In genomic region chr2:102034683-102035606, GRCh38 we compare ENCODE assay signal across 13 cellular contexts. TPM values are rescaled to one million over a fixed set of nuclear protein-coding genes. Genes with fewer than 3 reads are reported as not detected.
A peak's percentile ranks its signal among the peaks of the same experiment; 100 is the strongest.
DNase-seq lines count a peak whose midpoint lies in the region; ATAC-seq, FAIRE-seq and TF ChIP-seq lines count a peak whose summit lies in the region.
"Had no signal": no experiment of that assay in that cellular context is flagged by ENCODE, and none has a peak within 500 bp of the region (broad histone marks: within the 10 kb centered on the region; RNA-seq: fewer than 3 reads in every experiment).

No MANE protein-coding gene starts in this region.

- H3K36me3 ChIP-seq in HepG2 (replicated peaks in 1 of 2; ENCODE audit: control insufficient read depth in 1 of 2, insufficient read depth in 2 of 2, low read length in 2 of 2), result no peaks in the 10 kb centered on the region
- no peaks in the 10 kb centered on the region for H3K36me3 ChIP-seq in OCI-LY7 (ENCODE audit: insufficient read depth, low read length)
- H3K36me3 ChIP-seq in CD8-positive, alpha-beta memory T cell (ENCODE audit: insufficient read depth, low read length), result no peaks in the 10 kb centered on the region
- H3K36me3 ChIP-seq: esophagus muscularis mucosa had no signal

- no peak for TF ChIP-seq RAD21 in HepG2 (CRISPR knock-in tag; IDR thresholded peaks at IDR 0.05)

- H3K9ac ChIP-seq in HepG2 (ENCODE audit: insufficient read depth, low read depth, low read length), result no peak overlapping the region

- intact Hi-C loops in HepG2 (cut with micrococcal nuclease; ENCODE audit: unreplicated experiment), result loop anchor here (1.0 kb wide), 2 partner anchors 8 to 121 kb away; no protein-coding TSS in a partner anchor
- intact Hi-C loops in OCI-LY7 (cut with micrococcal nuclease; ENCODE audit: unreplicated experiment), result no loop called here

- CTCF ChIA-PET in HepG2 (lab: Yijun Ruan, JAX; ENCODE audit: low intra/inter-chr PET ratio, low total read pairs) (no interaction called here), OCI-LY7 (lab: Charles Lee; ENCODE audit: unreplicated experiment) (no interaction called here)
- CTCF ChIA-PET in CD8-positive, alpha-beta memory T cell (lab: Charles Lee), result interaction anchor here (0.7 to 2.5 kb wide), 2 partner anchors 15 to 206 kb away, joined by 3 to 11 read pairs; no protein-coding TSS in a partner anchor

- peaks cover 9% of the 10 kb centered on the region for H3K9me3 Mint-ChIP-seq in T-helper 1 cell treated with Interleukin-12 subunit alpha and Interleukin-12 subunit beta and Interleukin-4 antibody, amounts not matched to agents 30 μg/mL and 1 μg/mL, for 36 hours
- no peaks in the 10 kb centered on the region for H3K9me3 Mint-ChIP-seq in activated T-helper 17 cell treated with anti-CD3 and anti-CD28 coated beads, Interleukin-2, amount 50 U/mL, for 72 hours
- H3K9me3 Mint-ChIP-seq in CD8-positive, alpha-beta memory T cell, result peaks cover 0 to 2% (median 0%) of the 10 kb centered on the region in 5 donors
- H3K9me3 Mint-ChIP-seq: activated naive CD4-positive, alpha-beta T cell treated with anti-CD3 and anti-CD28 coated beads, Interleukin-2, amount 50 U/mL, for 24 hours had no signal

- FAIRE-seq in HepG2 (lab: Jason Lieb, UNC), result peak; percentile 15

- H3K4me3 Mint-ChIP-seq in T-helper 1 cell treated with Interleukin-12 subunit alpha and Interleukin-12 subunit beta and Interleukin-4 antibody, amounts not matched to agents 30 μg/mL and 1 μg/mL, for 36 hours, result peak overlapping the region; percentile 67
- H3K4me3 Mint-ChIP-seq in activated T-helper 17 cell treated with anti-CD3 and anti-CD28 coated beads, Interleukin-2, amount 50 U/mL, for 72 hours, result peak overlapping the region; percentile 75
- H3K4me3 Mint-ChIP-seq in CD8-positive, alpha-beta memory T cell, result peak overlapping the region in 2 of 7 donors; percentile 5 to 45
- H3K4me3 Mint-ChIP-seq: activated naive CD4-positive, alpha-beta T cell treated with anti-CD3 and anti-CD28 coated beads, Interleukin-2, amount 50 U/mL, for 24 hours had no signal

- H3K9me3 ChIP-seq in HepG2 (ENCODE audit: low read length), result no peaks in the 10 kb centered on the region
- no peaks in the 10 kb centered on the region for H3K9me3 ChIP-seq in OCI-LY7 (ENCODE audit: low read length)
- no peaks in the 10 kb centered on the region for H3K9me3 ChIP-seq in CD8-positive, alpha-beta memory T cell (ENCODE audit: low read length)
- H3K9me3 ChIP-seq: esophagus muscularis mucosa had no signal

- in situ Hi-C loops in HepG2 (cut with HindIII; ENCODE audit: extremely low pct_ligation_motif_present, low pct_unique_long_range_greater_than_20kb), result no loop called here

- TF ChIP-seq POLR2A in HepG2 (IDR thresholded peaks at IDR 0.05; ENCODE audit: insufficient read depth in 1 of 2, low read depth in 2 of 2, low read length in 2 of 2), result no peak

- TF ChIP-seq EP300 in HepG2 (IDR thresholded peaks at IDR 0.05; ENCODE audit: low read depth in 2 of 2, low read length in 2 of 2), result peak in 1 of 2 experiments; percentile 45; a peak in 1 of 4 replicates
- no peak for TF ChIP-seq EP300 in HepG2 (CRISPR knock-in tag; IDR thresholded peaks at IDR 0.05; ENCODE audit: borderline replicate concordance)

- H3K4me1 ChIP-seq in HepG2 (ENCODE audit: insufficient read depth, low read length), result peaks cover 70% of the 10 kb centered on the region
- H3K4me1 ChIP-seq in OCI-LY7 (ENCODE audit: insufficient read depth, low read length, poor library complexity, severe bottlenecking), result no peaks in the 10 kb centered on the region
- H3K4me1 ChIP-seq in CD8-positive, alpha-beta memory T cell (ENCODE audit: insufficient read depth, low read length), result peaks cover 19% of the 10 kb centered on the region

- H3K27me3 ChIP-seq in HepG2 (ENCODE audit: control insufficient read depth in 1 of 2, insufficient read depth in 2 of 2, low read length in 2 of 2), result no peaks in the 10 kb centered on the region
- H3K27me3 ChIP-seq in CD8-positive, alpha-beta memory T cell (ENCODE audit: insufficient read depth, low read length, poor library complexity, severe bottlenecking), result no peaks in the 10 kb centered on the region
- H3K27me3 ChIP-seq: esophagus muscularis mucosa had no signal

- H3K4me3 ChIP-seq in HepG2 (replicated peaks in 1 of 3; ENCODE audit: insufficient read depth in 1 of 3, low read depth in 2 of 3, low read length in 3 of 3) (peak overlapping the region in 1 of 3 experiments; percentile 59; a peak in 1 of 6 replicates), skin epidermis (no peak overlapping the region), OCI-LY7 (ENCODE audit: low read depth, low read length, poor library complexity, severe bottlenecking) (no peak overlapping the region)
- no peak overlapping the region for H3K4me3 ChIP-seq in CD8-positive, alpha-beta memory T cell (ENCODE audit: low read length)
- H3K4me3 ChIP-seq: esophagus muscularis mucosa had no signal

- POLR2A ChIA-PET in HepG2 (lab: Yijun Ruan, JAX), result interaction anchor here (1.2 to 4.9 kb wide), 10 partner anchors 9 to 121 kb away, joined by 3 to 73 read pairs (median 20); partner anchors contain the start of gene IL1R1
- POLR2A ChIA-PET in OCI-LY7 (lab: Charles Lee), result no interaction called here
- POLR2A ChIA-PET in CD8-positive, alpha-beta memory T cell (lab: Charles Lee), result no interaction called here

- no peak for TF ChIP-seq CTCF in HepG2 (CRISPR knock-in tag; IDR thresholded peaks at IDR 0.05)
- no peak for TF ChIP-seq CTCF in OCI-LY7 (conservative IDR thresholded peaks at IDR 0.05; ENCODE audit: low read length)

- WGBS in HepG2 (ENCODE audit: low lambda C conversion rate), result 82% methylated on average over 14 of the region's 14 CpGs

- H3K4me2 ChIP-seq in HepG2 (ENCODE audit: low read depth, low read length) (peak overlapping the region; percentile 75), OCI-LY7 (ENCODE audit: low read length) (no peak overlapping the region)

- H3K27ac ChIP-seq in HepG2 (ENCODE audit: extremely low read length, insufficient read depth, low read length) (peak overlapping the region; percentile 73), skin epidermis (peak overlapping the region in 18 of 21 experiments; percentile 17 to 90 (median 64)), OCI-LY7 (ENCODE audit: low read depth, low read length, poor library complexity, severe bottlenecking) (no peak overlapping the region)
- no peak overlapping the region for H3K27ac ChIP-seq in CD8-positive, alpha-beta memory T cell (ENCODE audit: low read depth, low read length)

- H3K4me1 Mint-ChIP-seq in T-helper 1 cell treated with Interleukin-12 subunit alpha and Interleukin-12 subunit beta and Interleukin-4 antibody, amounts not matched to agents 30 μg/mL and 1 μg/mL, for 36 hours (ENCODE audit: low read depth), result peaks cover 30% of the 10 kb centered on the region
- peaks cover 22% of the 10 kb centered on the region for H3K4me1 Mint-ChIP-seq in activated T-helper 17 cell treated with anti-CD3 and anti-CD28 coated beads, Interleukin-2, amount 50 U/mL, for 72 hours
- H3K4me1 Mint-ChIP-seq in CD8-positive, alpha-beta memory T cell, result peaks cover 9 to 20% (median 19%) of the 10 kb centered on the region in 3 donors

- H4K20me1 ChIP-seq in HepG2 (ENCODE audit: insufficient read depth, low read length) (no peaks in the 10 kb centered on the region), OCI-LY7 (ENCODE audit: insufficient read depth, low read length) (no peaks in the 10 kb centered on the region)

- H3K36me3 Mint-ChIP-seq in T-helper 1 cell treated with Interleukin-12 subunit alpha and Interleukin-12 subunit beta and Interleukin-4 antibody, amounts not matched to agents 30 μg/mL and 1 μg/mL, for 36 hours (ENCODE audit: low read depth), result no peaks in the 10 kb centered on the region
- H3K36me3 Mint-ChIP-seq in activated T-helper 17 cell treated with anti-CD3 and anti-CD28 coated beads, Interleukin-2, amount 50 U/mL, for 72 hours (ENCODE audit: low read depth), result no peaks in the 10 kb centered on the region
- peaks cover 0 to 2% (median 0%) of the 10 kb centered on the region in 3 donors for H3K36me3 Mint-ChIP-seq in CD8-positive, alpha-beta memory T cell
- H3K36me3 Mint-ChIP-seq: activated naive CD4-positive, alpha-beta T cell treated with anti-CD3 and anti-CD28 coated beads, Interleukin-2, amount 50 U/mL, for 24 hours had no signal

- peaks cover 13% of the 10 kb centered on the region for H3K27me3 Mint-ChIP-seq in T-helper 1 cell treated with Interleukin-12 subunit alpha and Interleukin-12 subunit beta and Interleukin-4 antibody, amounts not matched to agents 30 μg/mL and 1 μg/mL, for 36 hours (ENCODE audit: low read depth)
- no peaks in the 10 kb centered on the region for H3K27me3 Mint-ChIP-seq in activated T-helper 17 cell treated with anti-CD3 and anti-CD28 coated beads, Interleukin-2, amount 50 U/mL, for 72 hours
- peaks cover 0 to 4% of the 10 kb centered on the region in 2 donors for H3K27me3 Mint-ChIP-seq in CD8-positive, alpha-beta memory T cell
- H3K27me3 Mint-ChIP-seq: activated naive CD4-positive, alpha-beta T cell treated with anti-CD3 and anti-CD28 coated beads, Interleukin-2, amount 50 U/mL, for 24 hours had no signal

- peak overlapping the region; percentile 80 for H3K27ac Mint-ChIP-seq in T-helper 1 cell treated with Interleukin-12 subunit alpha and Interleukin-12 subunit beta and Interleukin-4 antibody, amounts not matched to agents 30 μg/mL and 1 μg/mL, for 36 hours
- peak overlapping the region; percentile 14 for H3K27ac Mint-ChIP-seq in activated T-helper 17 cell treated with anti-CD3 and anti-CD28 coated beads, Interleukin-2, amount 50 U/mL, for 72 hours
- H3K27ac Mint-ChIP-seq in CD8-positive, alpha-beta memory T cell, result no peak overlapping the region
- H3K27ac Mint-ChIP-seq: activated naive CD4-positive, alpha-beta T cell treated with anti-CD3 and anti-CD28 coated beads, Interleukin-2, amount 50 U/mL, for 24 hours had no signal

- no peaks in the 10 kb centered on the region for H3K9me2 ChIP-seq in OCI-LY7 (ENCODE audit: insufficient read depth, low read length)

- H3K79me2 ChIP-seq in HepG2 (ENCODE audit: insufficient read depth, low read length), result no peaks in the 10 kb centered on the region
- no peaks in the 10 kb centered on the region for H3K79me2 ChIP-seq in OCI-LY7 (ENCODE audit: insufficient read depth, low read depth, low read length)

- ATAC-seq in activated T-helper 17 cell treated with anti-CD3 and anti-CD28 coated beads, Interleukin-2, amount 50 U/mL, for 72 hours (replicated peaks), result peak; percentile 49
- ATAC-seq in HepG2 (no peak; the same call in 2 of the 3 replicates), GM18861 (IDR thresholded peaks at IDR 0.05; ENCODE audit: unreplicated experiment) (no peak)

- no peak for DNase-seq in T-helper 1 cell
- DNase-seq in HepG2 (ENCODE audit: low spot score), result no peak
- no peak for DNase-seq in OCI-LY7 (ENCODE audit: low spot score)
- DNase-seq in CD8-positive, alpha-beta memory T cell, result no peak
- DNase-seq: activated CD4-positive, alpha-beta T cell treated with anti-CD3 and anti-CD28 coated beads, Interleukin-2, amount 50 U/mL, for 48 hours; mesendoderm; NCI-H2227 treated with DMSO at 0.1 percent for 48 hours had no signal

- BruUV-seq in HepG2 (replicated peaks; lab: Mats Ljungman, UMichigan), result no TSS peak
- no TSS peak for BruUV-seq in OCI-LY7 (replicated peaks; lab: Mats Ljungman, UMichigan)

- no peak overlapping the region for H2AFZ ChIP-seq in HepG2 (ENCODE audit: low read length)
- H2AFZ ChIP-seq in OCI-LY7 (ENCODE audit: low read length), result no peak overlapping the region

RNA-seq across cellular contexts. Expression of gene IL1R2, which starts 43.2 kb away (rescaled TPM):
- total RNA-seq in activated T-helper 17 cell treated with anti-CD3 and anti-CD28 coated beads, Interleukin-2, amount 50 U/mL, for 72 hours, result 10 to 100 TPM; 55.8 to 97.6 TPM
- total RNA-seq in HepG2 (2016; rRNA removed; fragmentation: Illumina TruSeq; extraction: Trizol) (1.9 and 3.6 TPM in 2 replicates), OCI-LY7 (2022) (not detected in 2 replicates)
- total RNA-seq in HepG2 (2016; cell fraction: cytosol; rRNA removed; fragmentation: Illumina TruSeq; extraction: Trizol; ENCODE audit: low read depth), result 0.88 and 1.0 TPM in 2 replicates
- total RNA-seq in HepG2 (2016; cell fraction: insoluble cytoplasmic fraction; rRNA removed; fragmentation: Illumina TruSeq; extraction: Trizol), result 2.6 and 4.1 TPM in 2 replicates
- total RNA-seq in HepG2 (2016; cell fraction: membrane; rRNA removed; fragmentation: Illumina TruSeq; extraction: Trizol), result 0.93 and 1.1 TPM in 2 replicates
- total RNA-seq in HepG2 (2016; cell fraction: nucleus; rRNA removed; fragmentation: Illumina TruSeq; extraction: Trizol), result 2.8 and 3.1 TPM in 2 replicates
- 4.7 and 7.3 TPM in 2 replicates for polyA plus RNA-seq in HepG2 (2011; rRNA removed)
- 6.0 and 6.1 TPM in 2 replicates for polyA plus RNA-seq in HepG2 (2011; cell fraction: cytosol; rRNA removed)
- 2.0 and 2.8 TPM in 2 replicates for polyA plus RNA-seq in HepG2 (2011; cell fraction: nucleus; rRNA removed)
- polyA plus RNA-seq in HepG2 (2012), result 3.1 and 4.5 TPM in 2 replicates
- polyA plus RNA-seq in HepG2 (2016; cell fraction: cytosol; fragmentation: Illumina TruSeq; extraction: Trizol; ENCODE audit: low read depth), result 1.2 and 1.3 TPM in 2 replicates
- 1.8 and 3.2 TPM in 2 replicates for polyA plus RNA-seq in HepG2 (2016; cell fraction: insoluble cytoplasmic fraction; fragmentation: Illumina TruSeq; extraction: Trizol; ENCODE audit: low read depth)
- 0.65 and 1.0 TPM in 2 replicates for polyA plus RNA-seq in HepG2 (2016; cell fraction: membrane; fragmentation: Illumina TruSeq; extraction: Trizol; ENCODE audit: low read depth)
- 3.7 and 3.8 TPM in 2 replicates for polyA plus RNA-seq in HepG2 (2016; cell fraction: nucleus; fragmentation: Illumina TruSeq; extraction: Trizol; ENCODE audit: insufficient read depth, low read depth)
- 4.2 TPM in 1 of 2 replicates, not detected in the other for polyA minus RNA-seq in HepG2 (2011; rRNA and poly(A)+ RNA removed; ENCODE audit: low replicate concordance)
- 3.3 and 3.6 TPM in 2 replicates for polyA minus RNA-seq in HepG2 (2011; cell fraction: cytosol; rRNA and poly(A)+ RNA removed)
- polyA minus RNA-seq in HepG2 (2011; cell fraction: nucleus; rRNA and poly(A)+ RNA removed), result 2.3 and 2.5 TPM in 2 replicates
- total RNA-seq in OCI-LY7 (2014; rRNA removed; shearing (Covaris generic)), result not detected in 2 replicates
- 1 to 10 TPM in 1 of 2 experiments, under 1 TPM in 1; 0.85 to 1.4 TPM for total RNA-seq in CD8-positive, alpha-beta memory T cell
- not detected for polyA plus RNA-seq in CD8-positive, alpha-beta memory T cell

Comparison
In these comparisons a context has a peak if more than half of its experiments do, and no peak if none do; other contexts are left out.
1. H3K27ac Mint-ChIP-seq: peak in T-helper 1 cell treated with Interleukin-12 subunit alpha and Interleukin-12 subunit beta and Interleukin-4 antibody, amounts not matched to agents 30 μg/mL and 1 μg/mL, for 36 hours (single experiment) and activated T-helper 17 cell treated with anti-CD3 and anti-CD28 coated beads, Interleukin-2, amount 50 U/mL, for 72 hours (single experiment); none in CD8-positive, alpha-beta memory T cell (0 of 8).
2. H3K27ac ChIP-seq: peak in HepG2 (single experiment) and skin epidermis (18 of 21); none in OCI-LY7 (single experiment) and CD8-positive, alpha-beta memory T cell (single experiment).
3. RNA of gene IL1R2, which starts 43.2 kb away (total RNA-seq): 55.8 to 97.6 TPM in activated T-helper 17 cell treated with anti-CD3 and anti-CD28 coated beads, Interleukin-2, amount 50 U/mL, for 72 hours; 0.88 to 4.1 TPM in HepG2, 0.85 to 1.4 TPM in CD8-positive, alpha-beta memory T cell and not detected in OCI-LY7; every median in the first group is over 10 times any median in the second.